In the genomic region with DNA sequence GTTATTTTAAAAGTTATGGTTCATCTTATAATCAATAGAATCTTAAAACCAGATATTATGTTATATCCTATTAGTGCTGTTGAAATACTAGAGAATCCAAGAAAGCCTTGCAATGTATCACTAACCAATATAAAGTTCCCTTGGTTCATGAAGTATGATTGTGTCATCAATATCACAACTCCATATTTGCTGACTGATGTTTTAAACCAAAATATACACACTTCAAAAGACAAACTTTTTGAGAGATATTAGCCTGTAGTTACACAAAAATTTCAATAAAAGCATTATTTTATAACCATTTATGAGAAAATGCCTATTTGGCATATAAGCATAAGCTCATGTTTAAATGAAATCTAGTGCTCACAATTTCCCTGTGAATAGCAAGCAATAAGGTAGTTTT, we compare ENCODE assay signal across 27 cellular contexts.
"Had no signal": no experiment of that assay in that cellular context is flagged by ENCODE, and none has a peak within 500 bp of the region (broad histone marks: within the 10 kb centered on the region; RNA-seq: fewer than 3 reads in every experiment).

No MANE protein-coding gene starts in this region.

- H3K36me3 ChIP-seq: colonic mucosa, esophagus muscularis mucosa, esophagus squamous epithelium, gastrocnemius medialis, gastroesophageal sphincter, heart left ventricle, heart right ventricle had no signal

- H3K4me3 ChIP-seq: colonic mucosa, coronary artery, dorsolateral prefrontal cortex, esophagus muscularis mucosa, esophagus squamous epithelium, gastrocnemius medialis, gastroesophageal sphincter, heart left ventricle, heart right ventricle had no signal

- H3K27me3 ChIP-seq: colonic mucosa, dorsolateral prefrontal cortex, esophagus muscularis mucosa, esophagus squamous epithelium, foreskin keratinocyte, gastrocnemius medialis, gastroesophageal sphincter, heart left ventricle, heart right ventricle had no signal

- H3K27ac ChIP-seq: colonic mucosa, coronary artery, dorsolateral prefrontal cortex, epithelial cell of prostate, esophagus muscularis mucosa, esophagus squamous epithelium, foreskin keratinocyte, gastrocnemius medialis, gastroesophageal sphincter, heart left ventricle, heart right ventricle had no signal

- DNase-seq: colonic mucosa; cortex of kidney; dermis blood vessel endothelial cell; dorsolateral prefrontal cortex; effector CD4-positive, alpha-beta T cell; effector CD8-positive, alpha-beta T cell; effector memory CD4-positive, alpha-beta T cell; effector memory CD8-positive, alpha-beta T cell; endodermal cell; erythroblast; esophagus squamous epithelium; foreskin fibroblast; foreskin keratinocyte; foreskin melanocyte; gastrocnemius medialis; glutamatergic neuron; head of caudate nucleus; heart left ventricle; heart right ventricle had no signal

- H3K9me3 ChIP-seq: colonic mucosa, esophagus muscularis mucosa, esophagus squamous epithelium, gastrocnemius medialis, gastroesophageal sphincter, heart left ventricle, heart right ventricle had no signal

- H3K4me1 ChIP-seq: colonic mucosa, esophagus muscularis mucosa, esophagus squamous epithelium, foreskin keratinocyte, gastrocnemius medialis, gastroesophageal sphincter, heart left ventricle, heart right ventricle had no signal

- FAIRE-seq: colon, endothelial cell of umbilical vein, frontal cortex had no signal

- ATAC-seq: effector memory CD8-positive, alpha-beta T cell; esophagus mucosa; foreskin keratinocyte; gastrocnemius medialis; gastroesophageal sphincter; heart left ventricle; heart right ventricle had no signal
